Comparison of ENCODE assay signal across 8 cellular contexts in genomic region chr15:67080118-67080899, GRCh38. TPM values are rescaled to one million over a fixed set of nuclear protein-coding genes. Genes with fewer than 3 reads are reported as not detected.
DNase-seq lines count a peak whose midpoint lies in the region; ATAC-seq and TF ChIP-seq lines count a peak whose summit lies in the region.

No MANE protein-coding gene starts in this region.

- no peak for ATAC-seq in activated T-cell treated with anti-CD3 and anti-CD28 coated beads, Interleukin-2, amount 50 U/mL, for 4 hours

- no peak for DNase-seq in activated T-cell treated with anti-CD3 and anti-CD28 coated beads, Interleukin-2, amount 50 U/mL, for 24 hours
- no peak for DNase-seq in activated T-cell treated with anti-CD3 and anti-CD28 coated beads, Interleukin-2, amount 50 U/mL, for 4 hours
- DNase-seq in astrocyte of the cerebellum (ENCODE audit: low read depth) (peak; percentile 89), kidney tubule cell (ENCODE audit: low spot score) (peak; percentile 79), type B pancreatic cell (ENCODE audit: extremely low spot score, unreplicated experiment) (no peak), KG1 (lab: John Stamatoyannopoulos, UW) (no peak), SKM-1 (lab: John Stamatoyannopoulos, UW; ENCODE audit: unreplicated experiment) (no peak), iPS-NIHi7 (ENCODE audit: extremely low spot score) (no peak)

- no peak overlapping the region for H3K4me3 Mint-ChIP-seq in activated T-cell treated with anti-CD3 and anti-CD28 coated beads, Interleukin-2, amount 50 U/mL, for 24 hours
- H3K4me3 Mint-ChIP-seq in activated T-cell treated with anti-CD3 and anti-CD28 coated beads, Interleukin-2, amount 50 U/mL, for 4 hours: no peak overlapping the region
- H3K4me3 Mint-ChIP-seq in type B pancreatic cell: no peak overlapping the region

- no peaks in the 10 kb centered on the region for H3K27me3 Mint-ChIP-seq in activated T-cell treated with anti-CD3 and anti-CD28 coated beads, Interleukin-2, amount 50 U/mL, for 24 hours
- H3K27me3 Mint-ChIP-seq in activated T-cell treated with anti-CD3 and anti-CD28 coated beads, Interleukin-2, amount 50 U/mL, for 4 hours (ENCODE audit: low read depth): no peaks in the 10 kb centered on the region
- no peaks in the 10 kb centered on the region for H3K27me3 Mint-ChIP-seq in type B pancreatic cell

- peaks cover 3% of the 10 kb centered on the region for H3K9me3 Mint-ChIP-seq in activated T-cell treated with anti-CD3 and anti-CD28 coated beads, Interleukin-2, amount 50 U/mL, for 24 hours
- no peaks in the 10 kb centered on the region for H3K9me3 Mint-ChIP-seq in activated T-cell treated with anti-CD3 and anti-CD28 coated beads, Interleukin-2, amount 50 U/mL, for 4 hours
- peaks cover 6% of the 10 kb centered on the region for H3K9me3 Mint-ChIP-seq in type B pancreatic cell

- in situ Hi-C loops in astrocyte of the cerebellum (cut with HindIII; ENCODE audit: low sequenced_read_pairs): no loop called here

- peak overlapping the region; percentile 78 for H3K27ac Mint-ChIP-seq in activated T-cell treated with anti-CD3 and anti-CD28 coated beads, Interleukin-2, amount 50 U/mL, for 24 hours
- peak overlapping the region; percentile 13 for H3K27ac Mint-ChIP-seq in type B pancreatic cell

- H3K36me3 Mint-ChIP-seq in activated T-cell treated with anti-CD3 and anti-CD28 coated beads, Interleukin-2, amount 50 U/mL, for 24 hours (ENCODE audit: low read depth): peaks cover 39% of the 10 kb centered on the region
- peaks cover 10% of the 10 kb centered on the region for H3K36me3 Mint-ChIP-seq in activated T-cell treated with anti-CD3 and anti-CD28 coated beads, Interleukin-2, amount 50 U/mL, for 4 hours (ENCODE audit: insufficient read depth)
- H3K36me3 Mint-ChIP-seq in type B pancreatic cell: peaks cover 47% of the 10 kb centered on the region

- peak; percentile 21 for TF ChIP-seq CTCF in astrocyte of the cerebellum (IDR thresholded peaks at IDR 0.05; ENCODE audit: low read depth, low read length, missing control alignments)
- no peak for TF ChIP-seq CTCF in type B pancreatic cell (conservative IDR thresholded peaks at IDR 0.05)

- peaks cover 92% of the 10 kb centered on the region for H3K4me1 Mint-ChIP-seq in activated T-cell treated with anti-CD3 and anti-CD28 coated beads, Interleukin-2, amount 50 U/mL, for 24 hours (ENCODE audit: low read depth)
- H3K4me1 Mint-ChIP-seq in activated T-cell treated with anti-CD3 and anti-CD28 coated beads, Interleukin-2, amount 50 U/mL, for 4 hours (ENCODE audit: low read depth): peaks cover 94% of the 10 kb centered on the region
- peaks cover 74% of the 10 kb centered on the region for H3K4me1 Mint-ChIP-seq in type B pancreatic cell (ENCODE audit: unreplicated experiment)

- H3K4me3 ChIP-seq in astrocyte of the cerebellum (ENCODE audit: low read depth, low read length): peak overlapping the region; percentile 4

RNA-seq across cellular contexts. Expression of gene SMAD3, which starts 14.9 kb away (rescaled TPM):
- 10 to 100 TPM; 23.2 to 25.7 (median 24.4) TPM for total RNA-seq in activated T-cell treated with anti-CD3 and anti-CD28 coated beads, Interleukin-2, amount 50 U/mL, for 4 hours
- total RNA-seq in type B pancreatic cell (ENCODE audit: low replicate concordance): 52.0 and 59.0 TPM in 2 replicates

Comparison
In these comparisons a context has a peak if more than half of its experiments do, and no peak if none do; other contexts are left out.
1. DNase-seq: peak in astrocyte of the cerebellum (single experiment) and kidney tubule cell (single experiment); none in activated T-cell treated with anti-CD3 and anti-CD28 coated beads, Interleukin-2, amount 50 U/mL, for 24 hours (single experiment), activated T-cell treated with anti-CD3 and anti-CD28 coated beads, Interleukin-2, amount 50 U/mL, for 4 hours (single experiment), type B pancreatic cell (single experiment), KG1 (single experiment), SKM-1 (single experiment) and iPS-NIHi7 (single experiment).